ENCODE assay signal across 1 cellular context in genomic region chr19:35205733-35206323, GRCh38.
TF ChIP-seq lines count a peak whose summit lies in the region.

No MANE protein-coding gene starts in this region.

TF ChIP-seq in GM12878, 131 proteins besides CTCF, POLR2A, EP300 and RAD21:
- TF ChIP-seq E2F4 (IDR thresholded peaks at IDR 0.05; ENCODE audit: low read depth, low read length) (no peak), TCF12 (IDR thresholded peaks at IDR 0.05; ENCODE audit: low read depth, low read length) (no peak), ZNF24 (IDR thresholded peaks at IDR 0.05) (peak; percentile 96), CUX1 (IDR thresholded peaks at IDR 0.05; ENCODE audit: insufficient replicate concordance, low read depth, low read length) (peak; percentile 28), SMAD5 (IDR thresholded peaks at IDR 0.05; ENCODE audit: low read depth) (no peak), IKZF1 (conservative IDR thresholded peaks at IDR 0.05) (0 out of 2 replicates have a peak, but pooled peaks have one; percentile 11), MXI1 (IDR thresholded peaks at IDR 0.05; ENCODE audit: low read depth, low read length) (0 out of 2 replicates have a peak, but pooled peaks have one; percentile 15), JUND (IDR thresholded peaks at IDR 0.05; ENCODE audit: low read depth, low read length) (no peak), CBX5 (IDR thresholded peaks at IDR 0.05; ENCODE audit: low read depth) (no peak), RAD51 (IDR thresholded peaks at IDR 0.05) (no peak; the same call in 1 of the 2 replicates), LARP7 (IDR thresholded peaks at IDR 0.05) (no peak), TARDBP (IDR thresholded peaks at IDR 0.05; ENCODE audit: borderline replicate concordance) (no peak), ZZZ3 (IDR thresholded peaks at IDR 0.05; ENCODE audit: control insufficient read depth, insufficient read length, low read depth) (no peak), ZNF687 (IDR thresholded peaks at IDR 0.05) (no peak)
